ENCODE assay signal across 4 cellular contexts in genomic region chr1:100309863-100310262, GRCh38.
"Had no signal": no experiment of that assay in that cellular context is flagged by ENCODE, and none has a peak within 500 bp of the region (broad histone marks: within the 10 kb centered on the region; RNA-seq: fewer than 3 reads in every experiment).

No MANE protein-coding gene starts in this region.

- H3K36me3 ChIP-seq: HAP-1 had no signal

- H3K27ac ChIP-seq: GM23248 had no signal

- H3K4me3 ChIP-seq: GM23248, GM23338, HAP-1 had no signal

- H3K4me1 ChIP-seq: HAP-1 had no signal

- H3K9me3 ChIP-seq: HAP-1 had no signal

- ATAC-seq: GM23338, HCT116 had no signal
